Comparison of ENCODE assay signal across 11 cellular contexts in genomic region chr12:93778306-93778705, GRCh38.
DNase-seq lines count a peak whose midpoint lies in the region; ATAC-seq, FAIRE-seq and TF ChIP-seq lines count a peak whose summit lies in the region.
"Had no signal": no experiment of that assay in that cellular context is flagged by ENCODE, and none has a peak within 500 bp of the region (broad histone marks: within the 10 kb centered on the region; RNA-seq: fewer than 3 reads in every experiment).

No MANE protein-coding gene starts in this region.

- no peak overlapping the region for H2AFZ ChIP-seq in OCI-LY7 (ENCODE audit: low read length)

- FAIRE-seq in endometrium (lab: Jason Lieb, UNC) = peak; percentile 80

- H3K4me1 ChIP-seq in muscle layer of duodenum (ENCODE audit: control insufficient read depth in 1 of 2, insufficient read depth in 2 of 2, low read length in 2 of 2) (peaks cover 3 to 22% of the 10 kb centered on the region in 2 donors), uterus (peaks cover 0 to 19% of the 10 kb centered on the region in 2 donors), OCI-LY7 (ENCODE audit: insufficient read depth, low read length, poor library complexity, severe bottlenecking) (no peaks in the 10 kb centered on the region)

- ATAC-seq in HG02798 (IDR thresholded peaks at IDR 0.05; ENCODE audit: poor library complexity, unreplicated experiment) = no peak

- H3K27me3 ChIP-seq in muscle layer of duodenum (ENCODE audit: low read depth, low read length) = no peaks in the 10 kb centered on the region
- no peaks in the 10 kb centered on the region for H3K27me3 ChIP-seq in uterus

- CTCF ChIA-PET in activated naive CD4-positive, alpha-beta T cell treated with anti-CD3 and anti-CD28 coated beads for 36 hours (lab: Charles Lee) = interaction anchor here (0.6 kb wide), 1 partner anchor 26 kb away, joined by 4 read pairs; no protein-coding TSS in a partner anchor
- CTCF ChIA-PET in OCI-LY7 (lab: Charles Lee; ENCODE audit: unreplicated experiment) = no interaction called here

- H4K20me1 ChIP-seq in OCI-LY7 (ENCODE audit: insufficient read depth, low read length) = no peaks in the 10 kb centered on the region

- H3K4me2 ChIP-seq in OCI-LY7 (ENCODE audit: low read length) = no peak overlapping the region

- H3K27ac ChIP-seq in muscle layer of duodenum (ENCODE audit: low read length) (peak overlapping the region; percentile 88), uterus (peak overlapping the region; percentile 89 to 92), OCI-LY7 (ENCODE audit: low read depth, low read length, poor library complexity, severe bottlenecking) (no peak overlapping the region)

- no peaks in the 10 kb centered on the region for H3K27me3 Mint-ChIP-seq in activated naive CD4-positive, alpha-beta T cell treated with anti-CD3 and anti-CD28 coated beads for 36 hours (ENCODE audit: low read depth)
- H3K27me3 Mint-ChIP-seq: naive B cell had no signal

- peak in 1 of 2 donors; percentile 19 for TF ChIP-seq POLR2A in uterus (IDR thresholded peaks at IDR 0.05)

- peaks cover 7% of the 10 kb centered on the region for H3K9me3 Mint-ChIP-seq in activated naive CD4-positive, alpha-beta T cell treated with anti-CD3 and anti-CD28 coated beads for 36 hours

- H3K27ac Mint-ChIP-seq in activated naive CD4-positive, alpha-beta T cell treated with anti-CD3 and anti-CD28 coated beads for 36 hours = peak overlapping the region; percentile 25

- H3K4me3 ChIP-seq in muscle layer of duodenum (ENCODE audit: low read depth in 1 of 2, low read length in 2 of 2) = no peak overlapping the region
- H3K4me3 ChIP-seq in uterus = no peak overlapping the region
- H3K4me3 ChIP-seq in OCI-LY7 (ENCODE audit: low read depth, low read length, poor library complexity, severe bottlenecking) = no peak overlapping the region

- intact Hi-C loops in activated naive CD4-positive, alpha-beta T cell treated with anti-CD3 and anti-CD28 coated beads for 36 hours (cut with micrococcal nuclease) = no loop called here
- intact Hi-C loops in uterus (cut with DNase I; ENCODE audit: low total_unique reads) = loop anchor here (10.0 kb wide), 1 partner anchor 326 kb away; no protein-coding TSS in a partner anchor
- intact Hi-C loops in OCI-LY7 (cut with micrococcal nuclease; ENCODE audit: unreplicated experiment) = no loop called here

- H3K4me3 Mint-ChIP-seq in activated naive CD4-positive, alpha-beta T cell treated with anti-CD3 and anti-CD28 coated beads for 36 hours = no peak overlapping the region
- H3K4me3 Mint-ChIP-seq: naive B cell had no signal

- H3K36me3 ChIP-seq in muscle layer of duodenum (ENCODE audit: control insufficient read depth in 1 of 2, insufficient read depth in 2 of 2, low read length in 2 of 2) = peaks cover 0 to 6% of the 10 kb centered on the region in 2 donors
- no peaks in the 10 kb centered on the region for H3K36me3 ChIP-seq in uterus
- no peaks in the 10 kb centered on the region for H3K36me3 ChIP-seq in OCI-LY7 (ENCODE audit: insufficient read depth, low read length)

- H3K36me3 Mint-ChIP-seq in activated naive CD4-positive, alpha-beta T cell treated with anti-CD3 and anti-CD28 coated beads for 36 hours (ENCODE audit: low read depth) = peaks cover 28% of the 10 kb centered on the region

- peaks cover 58% of the 10 kb centered on the region for H3K4me1 Mint-ChIP-seq in activated naive CD4-positive, alpha-beta T cell treated with anti-CD3 and anti-CD28 coated beads for 36 hours (ENCODE audit: low read depth)

- H3K79me2 ChIP-seq in OCI-LY7 (ENCODE audit: insufficient read depth, low read depth, low read length) = no peaks in the 10 kb centered on the region

- BruUV-seq in OCI-LY7 (replicated peaks; lab: Mats Ljungman, UMichigan) = no TSS peak

- no peaks in the 10 kb centered on the region for H3K9me2 ChIP-seq in OCI-LY7 (ENCODE audit: insufficient read depth, low read length)

- H3K9me3 ChIP-seq in muscle layer of duodenum (ENCODE audit: control insufficient read depth in 1 of 2, low read length in 2 of 2) (no peaks in the 10 kb centered on the region), uterus (no peaks in the 10 kb centered on the region), OCI-LY7 (ENCODE audit: low read length) (no peaks in the 10 kb centered on the region)

- TF ChIP-seq CTCF in uterus (IDR thresholded peaks at IDR 0.05) = no peak
- TF ChIP-seq CTCF in OCI-LY7 (conservative IDR thresholded peaks at IDR 0.05; ENCODE audit: low read length) = no peak

- POLR2A ChIA-PET in OCI-LY7 (lab: Charles Lee) = interaction anchor here (0.6 kb wide), 1 partner anchor 84 kb away, joined by 3 read pairs; no protein-coding TSS in a partner anchor

- DNase-seq in activated naive CD4-positive, alpha-beta T cell treated with anti-CD3 and anti-CD28 coated beads for 36 hours = no peak
- no peak for DNase-seq in activated naive CD4-positive, alpha-beta T cell treated with anti-CD3 and anti-CD28 coated beads, Interleukin-2, amount 50 U/mL, for 16 hours
- DNase-seq in uterus (peak; percentile 68 to 81), OCI-LY7 (ENCODE audit: low spot score) (no peak), NCI-H1694 (lab: John Stamatoyannopoulos, UW) (no peak)
- DNase-seq: cerebellar nuclear complex, naive B cell, NCI-H2081 had no signal

Comparison
In these comparisons a context has a peak if more than half of its experiments do, and no peak if none do; other contexts are left out.
1. DNase-seq: peak in uterus (2 of 2); none in activated naive CD4-positive, alpha-beta T cell treated with anti-CD3 and anti-CD28 coated beads for 36 hours (single experiment), activated naive CD4-positive, alpha-beta T cell treated with anti-CD3 and anti-CD28 coated beads, Interleukin-2, amount 50 U/mL, for 16 hours (single experiment), OCI-LY7 (single experiment) and NCI-H1694 (single experiment).